Comparison of ENCODE assay signal across 16 cellular contexts in the genomic region with DNA sequence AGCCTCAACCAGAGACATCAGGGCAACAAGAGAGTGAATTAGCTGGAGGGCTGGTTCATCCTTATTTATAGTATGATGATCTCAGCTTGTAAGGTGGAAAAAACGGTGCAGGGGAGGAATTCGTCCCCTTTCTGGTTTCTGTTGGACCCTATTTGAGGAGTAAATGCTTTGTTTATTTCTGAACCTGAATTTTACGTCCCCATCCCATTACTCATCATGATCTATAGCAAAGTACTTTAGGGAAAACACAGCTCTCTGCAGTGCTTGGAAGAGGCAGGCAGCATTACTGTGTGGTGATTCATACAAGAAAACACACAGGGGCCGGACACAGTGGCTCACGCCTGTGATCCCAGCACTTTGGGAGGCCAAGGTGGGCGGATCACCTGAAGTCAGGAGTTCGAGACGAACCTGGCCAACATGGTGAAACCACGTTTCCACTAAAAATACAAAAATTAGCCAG. TPM values are rescaled to one million over a fixed set of nuclear protein-coding genes. Genes with fewer than 3 reads are reported as not detected.
DNase-seq lines count a peak whose midpoint lies in the region; ATAC-seq and TF ChIP-seq lines count a peak whose summit lies in the region.
"Had no signal": no experiment of that assay in that cellular context is flagged by ENCODE, and none has a peak within 500 bp of the region (broad histone marks: within the 10 kb centered on the region; RNA-seq: fewer than 3 reads in every experiment).

No MANE protein-coding gene starts in this region.

- TF ChIP-seq CTCF in brain microvascular endothelial cell (IDR thresholded peaks at IDR 0.05; ENCODE audit: low read depth, low read length, missing control alignments) (no peak), left lung (IDR thresholded peaks at IDR 0.05) (no peak), vagina (IDR thresholded peaks at IDR 0.05) (no peak), WTC11 (IDR thresholded peaks at IDR 0.05) (no peak)

- peaks cover 1% of the 10 kb centered on the region; the same call in 1 of the 2 replicates for H3K27me3 Mint-ChIP-seq in WTC11 (ENCODE audit: low read depth)

- in situ Hi-C loops in ACHN (cut with HindIII; ENCODE audit: low pct_ligation_motif_present, low pct_unique_long_range_greater_than_20kb, low sequenced_read_pairs) (no loop called here), brain microvascular endothelial cell (cut with HindIII; ENCODE audit: low pct_ligation_motif_present, low sequenced_read_pairs) (no loop called here)

- intact Hi-C loops in left lung (cut with DNase I) (no loop called here), posterior vena cava (cut with DNase I) (no loop called here), vagina (cut with DNase I) (no loop called here)

- H3K9me3 ChIP-seq in left lung: no peaks in the 10 kb centered on the region
- no peaks in the 10 kb centered on the region for H3K9me3 ChIP-seq in vagina

- CTCF ChIA-PET in WTC11 (lab: Charles Lee): no interaction called here

- ATAC-seq in left lung: peak; percentile 67
- no peak for ATAC-seq in HG02759 (IDR thresholded peaks at IDR 0.05; ENCODE audit: unreplicated experiment)
- no peak for ATAC-seq in WTC11
- ATAC-seq: activated T-cell treated with anti-CD3 and anti-CD28 coated beads, Interleukin-2, amount 50 U/mL, for 72 hours; Right ventricle myocardium inferior had no signal

- DNase-seq in ACHN (peak; percentile 70), HS-5 (ENCODE audit: low read depth) (peak; percentile 67), brain microvascular endothelial cell (peak; percentile 88), left lung (no peak), posterior vena cava (ENCODE audit: low spot score) (no peak), vagina (ENCODE audit: extremely low spot score in 2 of 2) (no peak), WTC11 (ENCODE audit: low spot score) (no peak)
- DNase-seq: activated CD4-positive, CD25-positive, alpha-beta regulatory T cell; activated T-cell treated with anti-CD3 and anti-CD28 coated beads, Interleukin-2, amount 50 U/mL, for 72 hours; central memory CD4-positive, alpha-beta T cell; stimulated activated CD4-positive, alpha-beta T cell treated with anti-CD3 and anti-CD28 coated beads, Interleukin-4, amount 100 ng/mL, for 4 hours had no signal

- H3K4me1 ChIP-seq in left lung (no peaks in the 10 kb centered on the region), vagina (no peaks in the 10 kb centered on the region)
- H3K4me1 ChIP-seq: BLaER1 treated with 17β-estradiol and CSF1 and Interleukin-3, amounts not matched to agents 10 nM and 100 nM had no signal

- H3K4me1 Mint-ChIP-seq in WTC11: peaks cover 4% of the 10 kb centered on the region

- H3K36me3 ChIP-seq in brain microvascular endothelial cell (replicated peaks): no peaks in the 10 kb centered on the region
- H3K36me3 ChIP-seq in left lung: no peaks in the 10 kb centered on the region
- H3K36me3 ChIP-seq in vagina: no peaks in the 10 kb centered on the region
- H3K36me3 ChIP-seq: BLaER1 treated with 17β-estradiol and CSF1 and Interleukin-3, amounts not matched to agents 10 nM and 100 nM had no signal

- H3K4me3 ChIP-seq in brain microvascular endothelial cell (ENCODE audit: low read depth, low read length) (no peak overlapping the region), left lung (no peak overlapping the region), vagina (no peak overlapping the region)
- H3K4me3 ChIP-seq: BLaER1 treated with 17β-estradiol and CSF1 and Interleukin-3, amounts not matched to agents 10 nM and 100 nM had no signal

- H3K36me3 Mint-ChIP-seq in WTC11: peaks cover 4% of the 10 kb centered on the region

- H3K27ac ChIP-seq in brain microvascular endothelial cell (peak overlapping the region; percentile 8), left lung (no peak overlapping the region), vagina (no peak overlapping the region)
- H3K27ac ChIP-seq: BLaER1 treated with 17β-estradiol and CSF1 and Interleukin-3, amounts not matched to agents 10 nM and 100 nM had no signal

- H3K27ac Mint-ChIP-seq in WTC11: no peak overlapping the region
- H3K27ac Mint-ChIP-seq: activated T-cell treated with anti-CD3 and anti-CD28 coated beads, Interleukin-2, amount 50 U/mL, for 72 hours; progenitor cell of endocrine pancreas had no signal

- peaks cover 12% of the 10 kb centered on the region for H3K9me3 Mint-ChIP-seq in WTC11
- H3K9me3 Mint-ChIP-seq: activated T-cell treated with anti-CD3 and anti-CD28 coated beads, Interleukin-2, amount 50 U/mL, for 72 hours had no signal

- no peak overlapping the region for H3K4me3 Mint-ChIP-seq in WTC11
- H3K4me3 Mint-ChIP-seq: activated T-cell treated with anti-CD3 and anti-CD28 coated beads, Interleukin-2, amount 50 U/mL, for 72 hours had no signal

- POLR2A ChIA-PET in WTC11 (lab: Charles Lee): no interaction called here

- TF ChIP-seq POLR2A in vagina (IDR thresholded peaks at IDR 0.05): no peak

- H3K27me3 ChIP-seq in brain microvascular endothelial cell (replicated peaks) (no peaks in the 10 kb centered on the region), left lung (peaks cover 0 to 6% of the 10 kb centered on the region in 2 donors), vagina (no peaks in the 10 kb centered on the region)
- H3K27me3 ChIP-seq: BLaER1 treated with 17β-estradiol and CSF1 and Interleukin-3, amounts not matched to agents 10 nM and 100 nM had no signal

TF ChIP-seq in WTC11, 78 proteins besides CTCF, POLR2A, EP300 and RAD21:
- TF ChIP-seq, protein P1, sequence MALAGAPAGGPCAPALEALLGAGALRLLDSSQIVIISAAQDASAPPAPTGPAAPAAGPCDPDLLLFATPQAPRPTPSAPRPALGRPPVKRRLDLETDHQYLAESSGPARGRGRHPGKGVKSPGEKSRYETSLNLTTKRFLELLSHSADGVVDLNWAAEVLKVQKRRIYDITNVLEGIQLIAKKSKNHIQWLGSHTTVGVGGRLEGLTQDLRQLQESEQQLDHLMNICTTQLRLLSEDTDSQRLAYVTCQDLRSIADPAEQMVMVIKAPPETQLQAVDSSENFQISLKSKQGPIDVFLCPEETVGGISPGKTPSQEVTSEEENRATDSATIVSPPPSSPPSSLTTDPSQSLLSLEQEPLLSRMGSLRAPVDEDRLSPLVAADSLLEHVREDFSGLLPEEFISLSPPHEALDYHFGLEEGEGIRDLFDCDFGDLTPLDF (CRISPR knock-in tag; IDR thresholded peaks at IDR 0.05): no peak
- TF ChIP-seq ZNF396 (CRISPR knock-in tag; IDR thresholded peaks at IDR 0.05; ENCODE audit: borderline replicate concordance) (no peak), MXD4 (CRISPR knock-in tag; IDR thresholded peaks at IDR 0.05; ENCODE audit: borderline replicate concordance) (no peak), IRF2 (CRISPR knock-in tag; IDR thresholded peaks at IDR 0.05; ENCODE audit: borderline replicate concordance, low read depth) (no peak)
- TF ChIP-seq, protein P2, sequence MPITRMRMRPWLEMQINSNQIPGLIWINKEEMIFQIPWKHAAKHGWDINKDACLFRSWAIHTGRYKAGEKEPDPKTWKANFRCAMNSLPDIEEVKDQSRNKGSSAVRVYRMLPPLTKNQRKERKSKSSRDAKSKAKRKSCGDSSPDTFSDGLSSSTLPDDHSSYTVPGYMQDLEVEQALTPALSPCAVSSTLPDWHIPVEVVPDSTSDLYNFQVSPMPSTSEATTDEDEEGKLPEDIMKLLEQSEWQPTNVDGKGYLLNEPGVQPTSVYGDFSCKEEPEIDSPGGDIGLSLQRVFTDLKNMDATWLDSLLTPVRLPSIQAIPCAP (CRISPR knock-in tag; IDR thresholded peaks at IDR 0.05): no peak
- TF ChIP-seq, protein P3, sequence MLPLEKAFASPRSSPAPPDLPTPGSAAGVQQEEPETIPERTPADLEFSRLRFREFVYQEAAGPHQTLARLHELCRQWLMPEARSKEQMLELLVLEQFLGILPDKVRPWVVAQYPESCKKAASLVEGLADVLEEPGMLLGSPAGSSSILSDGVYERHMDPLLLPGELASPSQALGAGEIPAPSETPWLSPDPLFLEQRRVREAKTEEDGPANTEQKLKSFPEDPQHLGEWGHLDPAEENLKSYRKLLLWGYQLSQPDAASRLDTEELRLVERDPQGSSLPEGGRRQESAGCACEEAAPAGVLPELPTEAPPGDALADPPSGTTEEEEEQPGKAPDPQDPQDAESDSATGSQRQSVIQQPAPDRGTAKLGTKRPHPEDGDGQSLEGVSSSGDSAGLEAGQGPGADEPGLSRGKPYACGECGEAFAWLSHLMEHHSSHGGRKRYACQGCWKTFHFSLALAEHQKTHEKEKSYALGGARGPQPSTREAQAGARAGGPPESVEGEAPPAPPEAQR (CRISPR knock-in tag; IDR thresholded peaks at IDR 0.05): no peak
- TF ChIP-seq, protein P4, sequence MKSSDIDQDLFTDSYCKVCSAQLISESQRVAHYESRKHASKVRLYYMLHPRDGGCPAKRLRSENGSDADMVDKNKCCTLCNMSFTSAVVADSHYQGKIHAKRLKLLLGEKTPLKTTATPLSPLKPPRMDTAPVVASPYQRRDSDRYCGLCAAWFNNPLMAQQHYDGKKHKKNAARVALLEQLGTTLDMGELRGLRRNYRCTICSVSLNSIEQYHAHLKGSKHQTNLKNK (CRISPR knock-in tag; IDR thresholded peaks at IDR 0.05): no peak
TF ChIP-seq in WTC11: peak in this region for 0.

RNA-seq across cellular contexts. Expression of a gene that starts 8.0 kb away (rescaled TPM):
- total RNA-seq in left lung (under 1 TPM; 0.26 to 0.39 TPM), posterior vena cava (under 1 TPM; 0.23 to 0.33 TPM), vagina (6.4 TPM), WTC11 (2021) (19.1 to 22.2 TPM (median 22.0 TPM) in 3 replicates)
- total RNA-seq: LHCN-M2 had no signal

RNA-seq across cellular contexts. Expression of a gene that starts 58.1 kb away (rescaled TPM):
- total RNA-seq in left lung: 1 to 10 TPM; 6.4 to 9.4 TPM
- total RNA-seq in posterior vena cava: 1 to 10 TPM; 3.7 to 5.6 TPM
- total RNA-seq in vagina: 3.4 TPM
- 7.5 to 11.3 TPM (median 10.7 TPM) in 3 replicates for total RNA-seq in WTC11 (2021)

Comparison
In these comparisons a context has a peak if more than half of its experiments do, and no peak if none do; other contexts are left out.
1. DNase-seq: peak in ACHN (single experiment), HS-5 (single experiment) and brain microvascular endothelial cell (single experiment); none in left lung (0 of 2), posterior vena cava (single experiment), vagina (0 of 2) and WTC11 (single experiment).